ENCODE assay signal across 1 cellular context in the genomic region with DNA sequence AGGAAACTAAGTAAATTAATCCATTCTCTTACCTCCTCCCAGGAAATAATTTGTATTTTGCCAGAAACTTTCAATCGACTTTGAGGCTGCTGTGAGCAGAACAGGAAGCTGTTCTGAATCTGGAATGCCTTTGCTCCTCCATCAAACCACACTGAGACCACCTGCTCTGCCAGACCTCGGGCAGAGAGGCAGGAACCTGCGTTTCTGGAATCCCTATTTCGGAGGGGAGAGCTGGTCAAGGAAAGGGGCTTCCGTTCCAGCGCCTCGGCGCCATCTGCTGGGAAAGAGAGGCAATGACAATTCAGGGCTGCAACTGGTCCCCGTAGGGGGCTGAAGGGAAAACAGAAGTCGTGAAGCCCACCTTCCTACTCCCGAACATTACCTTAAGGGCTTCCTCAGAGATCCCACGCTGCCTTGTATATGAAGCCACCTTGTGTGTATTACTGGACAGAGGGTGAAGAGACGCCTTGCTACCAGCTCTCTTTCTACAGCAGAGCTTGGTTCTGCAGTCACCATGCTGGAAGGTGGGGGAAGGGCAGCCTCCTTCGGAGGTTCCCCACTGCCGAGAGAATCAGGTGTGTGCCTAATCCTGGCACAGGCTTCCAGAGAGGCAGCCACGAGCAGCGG.
TF ChIP-seq lines count a peak whose summit lies in the region.

No MANE protein-coding gene starts in this region.

TF ChIP-seq in K562, 482 proteins besides CTCF, POLR2A, EP300 and RAD21 (continued from another document and continues in another):
- TF ChIP-seq, protein P1, sequence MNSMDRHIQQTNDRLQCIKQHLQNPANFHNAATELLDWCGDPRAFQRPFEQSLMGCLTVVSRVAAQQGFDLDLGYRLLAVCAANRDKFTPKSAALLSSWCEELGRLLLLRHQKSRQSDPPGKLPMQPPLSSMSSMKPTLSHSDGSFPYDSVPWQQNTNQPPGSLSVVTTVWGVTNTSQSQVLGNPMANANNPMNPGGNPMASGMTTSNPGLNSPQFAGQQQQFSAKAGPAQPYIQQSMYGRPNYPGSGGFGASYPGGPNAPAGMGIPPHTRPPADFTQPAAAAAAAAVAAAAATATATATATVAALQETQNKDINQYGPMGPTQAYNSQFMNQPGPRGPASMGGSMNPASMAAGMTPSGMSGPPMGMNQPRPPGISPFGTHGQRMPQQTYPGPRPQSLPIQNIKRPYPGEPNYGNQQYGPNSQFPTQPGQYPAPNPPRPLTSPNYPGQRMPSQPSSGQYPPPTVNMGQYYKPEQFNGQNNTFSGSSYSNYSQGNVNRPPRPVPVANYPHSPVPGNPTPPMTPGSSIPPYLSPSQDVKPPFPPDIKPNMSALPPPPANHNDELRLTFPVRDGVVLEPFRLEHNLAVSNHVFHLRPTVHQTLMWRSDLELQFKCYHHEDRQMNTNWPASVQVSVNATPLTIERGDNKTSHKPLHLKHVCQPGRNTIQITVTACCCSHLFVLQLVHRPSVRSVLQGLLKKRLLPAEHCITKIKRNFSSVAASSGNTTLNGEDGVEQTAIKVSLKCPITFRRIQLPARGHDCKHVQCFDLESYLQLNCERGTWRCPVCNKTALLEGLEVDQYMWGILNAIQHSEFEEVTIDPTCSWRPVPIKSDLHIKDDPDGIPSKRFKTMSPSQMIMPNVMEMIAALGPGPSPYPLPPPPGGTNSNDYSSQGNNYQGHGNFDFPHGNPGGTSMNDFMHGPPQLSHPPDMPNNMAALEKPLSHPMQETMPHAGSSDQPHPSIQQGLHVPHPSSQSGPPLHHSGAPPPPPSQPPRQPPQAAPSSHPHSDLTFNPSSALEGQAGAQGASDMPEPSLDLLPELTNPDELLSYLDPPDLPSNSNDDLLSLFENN (IDR thresholded peaks at IDR 0.05; ENCODE audit: low read depth in 2 of 2, low read length in 2 of 2), result peak; percentile 9 to 48; a peak in 2 of 4 replicates
- 0 out of 4 replicates have a peak, but pooled peaks of 1 of the 2 experiments have one; percentile 20 for TF ChIP-seq ARNT (IDR thresholded peaks at IDR 0.05)
- TF ChIP-seq HDAC2 (IDR thresholded peaks at IDR 0.05), result 0 out of 2 replicates have a peak, but pooled peaks have one; percentile 29
- TF ChIP-seq ZNF133 (CRISPR knock-in tag; IDR thresholded peaks at IDR 0.05), result no peak
- TF ChIP-seq IFI16 (CRISPR knock-in tag; IDR thresholded peaks at IDR 0.05), result no peak
- peak in 1 of 2 experiments; percentile 45; a peak in 1 of 4 replicates for TF ChIP-seq RCOR1 (IDR thresholded peaks at IDR 0.05; ENCODE audit: borderline replicate concordance in 1 of 2, low read depth in 2 of 2, low read length in 2 of 2)
- TF ChIP-seq CBFA2T2 (conservative IDR thresholded peaks at IDR 0.05), result no peak
- no peak for TF ChIP-seq NFXL1 (CRISPR knock-in tag; IDR thresholded peaks at IDR 0.05)
- no peak for TF ChIP-seq ZBTB1 (CRISPR knock-in tag; IDR thresholded peaks at IDR 0.05; ENCODE audit: borderline replicate concordance, low read depth)
- TF ChIP-seq, protein P2, sequence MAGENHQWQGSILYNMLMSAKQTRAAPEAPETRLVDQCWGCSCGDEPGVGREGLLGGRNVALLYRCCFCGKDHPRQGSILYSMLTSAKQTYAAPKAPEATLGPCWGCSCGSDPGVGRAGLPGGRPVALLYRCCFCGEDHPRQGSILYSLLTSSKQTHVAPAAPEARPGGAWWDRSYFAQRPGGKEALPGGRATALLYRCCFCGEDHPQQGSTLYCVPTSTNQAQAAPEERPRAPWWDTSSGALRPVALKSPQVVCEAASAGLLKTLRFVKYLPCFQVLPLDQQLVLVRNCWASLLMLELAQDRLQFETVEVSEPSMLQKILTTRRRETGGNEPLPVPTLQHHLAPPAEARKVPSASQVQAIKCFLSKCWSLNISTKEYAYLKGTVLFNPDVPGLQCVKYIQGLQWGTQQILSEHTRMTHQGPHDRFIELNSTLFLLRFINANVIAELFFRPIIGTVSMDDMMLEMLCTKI (IDR thresholded peaks at IDR 0.05; ENCODE audit: partially characterized antibody), result no peak
- TF ChIP-seq RFX7 (CRISPR knock-in tag; IDR thresholded peaks at IDR 0.05), result no peak
- TF ChIP-seq KAT8 (IDR thresholded peaks at IDR 0.05; ENCODE audit: low read depth), result no peak
- no peak for TF ChIP-seq POU5F1 (IDR thresholded peaks at IDR 0.05; ENCODE audit: borderline replicate concordance, low read depth, low read length, partially characterized antibody)
- TF ChIP-seq, protein P3, sequence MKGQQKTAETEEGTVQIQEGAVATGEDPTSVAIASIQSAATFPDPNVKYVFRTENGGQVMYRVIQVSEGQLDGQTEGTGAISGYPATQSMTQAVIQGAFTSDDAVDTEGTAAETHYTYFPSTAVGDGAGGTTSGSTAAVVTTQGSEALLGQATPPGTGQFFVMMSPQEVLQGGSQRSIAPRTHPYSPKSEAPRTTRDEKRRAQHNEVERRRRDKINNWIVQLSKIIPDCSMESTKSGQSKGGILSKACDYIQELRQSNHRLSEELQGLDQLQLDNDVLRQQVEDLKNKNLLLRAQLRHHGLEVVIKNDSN (CRISPR knock-in tag; IDR thresholded peaks at IDR 0.05), result peak; percentile 17; the same call in 1 of the 2 replicates
- TF ChIP-seq MAZ (CRISPR knock-in tag; conservative IDR thresholded peaks at IDR 0.05 in 1 of 2, IDR thresholded peaks at IDR 0.05 in 1 of 2), result peak in 1 of 2 experiments; percentile 75; a peak in 2 of 4 replicates
- TF ChIP-seq, protein P4, sequence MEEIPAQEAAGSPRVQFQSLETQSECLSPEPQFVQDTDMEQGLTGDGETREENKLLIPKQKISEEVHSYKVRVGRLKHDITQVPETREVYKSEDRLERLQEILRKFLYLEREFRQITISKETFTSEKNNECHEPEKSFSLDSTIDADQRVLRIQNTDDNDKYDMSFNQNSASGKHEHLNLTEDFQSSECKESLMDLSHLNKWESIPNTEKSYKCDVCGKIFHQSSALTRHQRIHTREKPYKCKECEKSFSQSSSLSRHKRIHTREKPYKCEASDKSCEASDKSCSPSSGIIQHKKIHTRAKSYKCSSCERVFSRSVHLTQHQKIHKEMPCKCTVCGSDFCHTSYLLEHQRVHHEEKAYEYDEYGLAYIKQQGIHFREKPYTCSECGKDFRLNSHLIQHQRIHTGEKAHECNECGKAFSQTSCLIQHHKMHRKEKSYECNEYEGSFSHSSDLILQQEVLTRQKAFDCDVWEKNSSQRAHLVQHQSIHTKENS (CRISPR knock-in tag; IDR thresholded peaks at IDR 0.05), result no peak
- no peak for TF ChIP-seq CBFB (CRISPR knock-in tag; IDR thresholded peaks at IDR 0.05)
- no peak for TF ChIP-seq TAF15 (IDR thresholded peaks at IDR 0.05; ENCODE audit: low read depth, low read length)
- no peak for TF ChIP-seq SMARCE1 (IDR thresholded peaks at IDR 0.05)
- TF ChIP-seq HNRNPL (IDR thresholded peaks at IDR 0.05; ENCODE audit: low read depth, low read length), result no peak
- no peak for TF ChIP-seq SP2 (IDR thresholded peaks at IDR 0.05; ENCODE audit: extremely low read depth, low read depth, low read length, poor library complexity, severe bottlenecking)
- TF ChIP-seq MEF2D (tag; conservative IDR thresholded peaks at IDR 0.05; ENCODE audit: low read depth), result no peak
- no peak for TF ChIP-seq NFIX (CRISPR knock-in tag; IDR thresholded peaks at IDR 0.05; ENCODE audit: low read depth)
- no peak for TF ChIP-seq HNRNPH1 (optimal IDR thresholded peaks at IDR 0.05; ENCODE audit: low read depth, low read length)
- TF ChIP-seq, protein P5, sequence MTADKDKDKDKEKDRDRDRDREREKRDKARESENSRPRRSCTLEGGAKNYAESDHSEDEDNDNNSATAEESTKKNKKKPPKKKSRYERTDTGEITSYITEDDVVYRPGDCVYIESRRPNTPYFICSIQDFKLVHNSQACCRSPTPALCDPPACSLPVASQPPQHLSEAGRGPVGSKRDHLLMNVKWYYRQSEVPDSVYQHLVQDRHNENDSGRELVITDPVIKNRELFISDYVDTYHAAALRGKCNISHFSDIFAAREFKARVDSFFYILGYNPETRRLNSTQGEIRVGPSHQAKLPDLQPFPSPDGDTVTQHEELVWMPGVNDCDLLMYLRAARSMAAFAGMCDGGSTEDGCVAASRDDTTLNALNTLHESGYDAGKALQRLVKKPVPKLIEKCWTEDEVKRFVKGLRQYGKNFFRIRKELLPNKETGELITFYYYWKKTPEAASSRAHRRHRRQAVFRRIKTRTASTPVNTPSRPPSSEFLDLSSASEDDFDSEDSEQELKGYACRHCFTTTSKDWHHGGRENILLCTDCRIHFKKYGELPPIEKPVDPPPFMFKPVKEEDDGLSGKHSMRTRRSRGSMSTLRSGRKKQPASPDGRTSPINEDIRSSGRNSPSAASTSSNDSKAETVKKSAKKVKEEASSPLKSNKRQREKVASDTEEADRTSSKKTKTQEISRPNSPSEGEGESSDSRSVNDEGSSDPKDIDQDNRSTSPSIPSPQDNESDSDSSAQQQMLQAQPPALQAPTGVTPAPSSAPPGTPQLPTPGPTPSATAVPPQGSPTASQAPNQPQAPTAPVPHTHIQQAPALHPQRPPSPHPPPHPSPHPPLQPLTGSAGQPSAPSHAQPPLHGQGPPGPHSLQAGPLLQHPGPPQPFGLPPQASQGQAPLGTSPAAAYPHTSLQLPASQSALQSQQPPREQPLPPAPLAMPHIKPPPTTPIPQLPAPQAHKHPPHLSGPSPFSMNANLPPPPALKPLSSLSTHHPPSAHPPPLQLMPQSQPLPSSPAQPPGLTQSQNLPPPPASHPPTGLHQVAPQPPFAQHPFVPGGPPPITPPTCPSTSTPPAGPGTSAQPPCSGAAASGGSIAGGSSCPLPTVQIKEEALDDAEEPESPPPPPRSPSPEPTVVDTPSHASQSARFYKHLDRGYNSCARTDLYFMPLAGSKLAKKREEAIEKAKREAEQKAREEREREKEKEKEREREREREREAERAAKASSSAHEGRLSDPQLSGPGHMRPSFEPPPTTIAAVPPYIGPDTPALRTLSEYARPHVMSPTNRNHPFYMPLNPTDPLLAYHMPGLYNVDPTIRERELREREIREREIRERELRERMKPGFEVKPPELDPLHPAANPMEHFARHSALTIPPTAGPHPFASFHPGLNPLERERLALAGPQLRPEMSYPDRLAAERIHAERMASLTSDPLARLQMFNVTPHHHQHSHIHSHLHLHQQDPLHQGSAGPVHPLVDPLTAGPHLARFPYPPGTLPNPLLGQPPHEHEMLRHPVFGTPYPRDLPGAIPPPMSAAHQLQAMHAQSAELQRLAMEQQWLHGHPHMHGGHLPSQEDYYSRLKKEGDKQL (CRISPR knock-in tag; IDR thresholded peaks at IDR 0.05; ENCODE audit: borderline replicate concordance), result 0 out of 2 replicates have a peak, but pooled peaks have one; percentile 68
- TF ChIP-seq CBX2 (IDR thresholded peaks at IDR 0.05; ENCODE audit: insufficient read depth, low read length, poor library complexity, severe bottlenecking), result no peak
- TF ChIP-seq, protein P6, sequence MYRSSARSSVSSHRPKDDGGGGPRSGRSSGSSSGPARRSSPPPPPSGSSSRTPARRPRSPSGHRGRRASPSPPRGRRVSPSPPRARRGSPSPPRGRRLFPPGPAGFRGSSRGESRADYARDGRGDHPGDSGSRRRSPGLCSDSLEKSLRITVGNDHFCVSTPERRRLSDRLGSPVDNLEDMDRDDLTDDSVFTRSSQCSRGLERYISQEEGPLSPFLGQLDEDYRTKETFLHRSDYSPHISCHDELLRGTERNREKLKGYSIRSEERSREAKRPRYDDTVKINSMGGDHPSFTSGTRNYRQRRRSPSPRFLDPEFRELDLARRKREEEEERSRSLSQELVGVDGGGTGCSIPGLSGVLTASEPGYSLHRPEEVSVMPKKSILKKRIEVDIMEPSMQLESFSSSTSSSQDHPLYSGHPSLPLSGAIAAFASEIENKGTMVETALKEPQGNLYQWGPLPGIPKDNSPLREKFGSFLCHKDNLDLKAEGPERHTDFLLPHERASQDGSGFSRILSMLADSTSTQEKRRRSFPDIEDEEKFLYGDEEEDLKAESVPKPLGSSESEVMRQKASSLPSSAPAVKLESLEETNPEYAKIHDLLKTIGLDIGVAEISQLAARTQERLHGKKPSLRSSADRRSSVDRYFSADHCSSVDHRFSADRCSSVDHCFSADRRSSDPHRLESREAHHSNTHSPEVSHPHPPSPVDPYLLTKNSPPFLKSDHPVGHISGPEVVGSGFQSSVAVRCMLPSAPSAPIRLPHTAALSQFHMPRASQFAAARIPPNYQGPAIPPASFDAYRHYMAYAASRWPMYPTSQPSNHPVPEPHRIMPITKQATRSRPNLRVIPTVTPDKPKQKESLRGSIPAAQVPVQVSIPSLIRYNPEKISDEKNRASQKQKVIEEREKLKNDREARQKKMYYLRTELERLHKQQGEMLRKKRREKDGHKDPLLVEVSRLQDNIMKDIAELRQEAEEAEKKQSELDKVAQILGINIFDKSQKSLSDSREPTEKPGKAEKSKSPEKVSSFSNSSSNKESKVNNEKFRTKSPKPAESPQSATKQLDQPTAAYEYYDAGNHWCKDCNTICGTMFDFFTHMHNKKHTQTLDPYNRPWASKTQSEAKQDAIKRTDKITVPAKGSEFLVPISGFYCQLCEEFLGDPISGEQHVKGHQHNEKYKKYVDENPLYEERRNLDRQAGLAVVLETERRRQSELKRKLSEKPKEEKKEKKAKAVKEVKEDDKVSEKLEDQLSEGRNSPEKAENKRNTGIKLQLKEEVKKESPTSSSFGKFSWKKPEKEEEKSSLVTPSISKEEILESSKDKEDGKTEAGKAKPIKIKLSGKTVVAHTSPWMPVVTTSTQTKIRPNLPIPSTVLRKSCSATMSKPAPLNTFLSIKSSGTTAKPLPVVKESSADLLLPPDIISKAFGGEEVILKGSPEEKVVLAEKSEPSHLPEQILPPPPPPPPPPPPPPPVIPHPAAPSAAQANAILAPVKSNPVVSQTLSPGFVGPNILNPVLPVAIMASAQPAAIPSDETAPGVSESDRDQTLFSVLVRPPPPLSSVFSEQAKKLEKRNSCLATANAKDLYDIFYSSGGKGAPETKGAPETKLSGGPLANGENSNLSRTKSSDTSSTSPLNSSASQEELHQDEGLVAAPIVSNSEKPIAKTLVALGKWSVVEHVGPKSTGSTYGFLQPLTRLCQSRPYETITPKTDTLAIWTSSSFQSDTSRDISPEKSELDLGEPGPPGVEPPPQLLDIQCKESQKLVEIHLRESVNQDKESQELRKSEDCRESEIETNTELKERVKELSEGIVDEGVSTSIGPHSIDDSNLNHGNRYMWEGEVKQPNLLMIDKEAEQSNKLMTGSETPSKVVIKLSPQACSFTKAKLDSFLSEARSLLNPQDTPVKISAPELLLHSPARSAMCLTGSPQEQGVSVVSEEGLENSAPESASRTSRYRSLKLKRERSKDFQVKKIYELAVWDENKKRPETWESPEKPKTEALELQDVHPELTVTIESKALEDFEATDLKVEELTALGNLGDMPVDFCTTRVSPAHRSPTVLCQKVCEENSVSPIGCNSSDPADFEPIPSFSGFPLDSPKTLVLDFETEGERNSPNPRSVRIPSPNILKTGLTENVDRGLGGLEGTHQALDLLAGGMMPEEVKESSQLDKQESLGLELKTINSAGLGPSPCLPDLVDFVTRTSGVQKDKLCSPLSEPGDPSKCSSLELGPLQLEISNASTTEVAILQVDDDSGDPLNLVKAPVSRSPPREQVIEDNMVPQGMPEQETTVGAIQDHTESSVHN (IDR thresholded peaks at IDR 0.05; ENCODE audit: borderline replicate concordance in 1 of 2, low read depth in 1 of 2), result no peak
- TF ChIP-seq NEUROD1 (IDR thresholded peaks at IDR 0.05; ENCODE audit: borderline replicate concordance, low read depth, low read length, partially characterized antibody), result peak; percentile 58
- no peak for TF ChIP-seq GTF2E2 (tag; IDR thresholded peaks at IDR 0.05)
- TF ChIP-seq SETDB1 (IDR thresholded peaks at IDR 0.05; ENCODE audit: low read length), result no peak
- TF ChIP-seq CBX3 (IDR thresholded peaks at IDR 0.05; ENCODE audit: borderline replicate concordance in 1 of 2, low read length in 2 of 2), result no peak
- TF ChIP-seq SMC3 (conservative IDR thresholded peaks at IDR 0.05; ENCODE audit: insufficient read depth, low read depth, low read length), result peak; percentile 97
- TF ChIP-seq RUNX1 (IDR thresholded peaks at IDR 0.05; ENCODE audit: low read depth), result no peak; the same call in 1 of the 2 replicates
- no peak for TF ChIP-seq TAF7 (tag; IDR thresholded peaks at IDR 0.05)
- no peak for TF ChIP-seq CREB1 (IDR thresholded peaks at IDR 0.05)
- TF ChIP-seq CREB1 (CRISPR knock-in tag; IDR thresholded peaks at IDR 0.05), result peak; percentile 16; the same call in 1 of the 2 replicates
- TF ChIP-seq ZKSCAN3 (CRISPR knock-in tag; IDR thresholded peaks at IDR 0.05), result no peak
- no peak for TF ChIP-seq SOX6 (IDR thresholded peaks at IDR 0.05)
- TF ChIP-seq CSDE1 (IDR thresholded peaks at IDR 0.05), result no peak
